Comparison of ENCODE assay signal across 10 cellular contexts in genomic region chr17:77571562-77571981, GRCh38.
DNase-seq lines count a peak whose midpoint lies in the region; ATAC-seq, FAIRE-seq and TF ChIP-seq lines count a peak whose summit lies in the region.
"Had no signal": no experiment of that assay in that cellular context is flagged by ENCODE, and none has a peak within 500 bp of the region (broad histone marks: within the 10 kb centered on the region; RNA-seq: fewer than 3 reads in every experiment).

No MANE protein-coding gene starts in this region.

- H3K36me3 ChIP-seq in upper lobe of right lung, result no peaks in the 10 kb centered on the region

- H3K4me3 Mint-ChIP-seq in activated T-cell treated with anti-CD3 and anti-CD28 coated beads, Interleukin-2, amount 50 U/mL, for 24 hours, result peak overlapping the region; percentile 5

- no peak for TF ChIP-seq POLR2A in H54 (IDR thresholded peaks at IDR 0.05; ENCODE audit: low read depth, low read length)

- no peak for ATAC-seq in upper lobe of right lung
- ATAC-seq in HG02981 (IDR thresholded peaks at IDR 0.05; ENCODE audit: unreplicated experiment), result no peak
- no peak for ATAC-seq in HG03378 (IDR thresholded peaks at IDR 0.05; ENCODE audit: unreplicated experiment)

- H3K4me1 Mint-ChIP-seq in activated T-cell treated with anti-CD3 and anti-CD28 coated beads, Interleukin-2, amount 50 U/mL, for 24 hours (ENCODE audit: low read depth), result peaks cover 9% of the 10 kb centered on the region

- H3K4me1 ChIP-seq in upper lobe of right lung, result peaks cover 5% of the 10 kb centered on the region

- H3K27ac Mint-ChIP-seq in activated T-cell treated with anti-CD3 and anti-CD28 coated beads, Interleukin-2, amount 50 U/mL, for 24 hours, result no peak overlapping the region
- H3K27ac Mint-ChIP-seq: IgD-negative memory B cell had no signal

- H3K27me3 Mint-ChIP-seq in activated T-cell treated with anti-CD3 and anti-CD28 coated beads, Interleukin-2, amount 50 U/mL, for 24 hours, result peaks cover 31% of the 10 kb centered on the region

- peaks cover 17% of the 10 kb centered on the region for H3K27me3 ChIP-seq in upper lobe of right lung

- H3K27ac ChIP-seq in angular gyrus (ENCODE audit: low read depth, low read length) (peak overlapping the region; percentile 83), upper lobe of right lung (no peak overlapping the region)

- H3K36me3 Mint-ChIP-seq in activated T-cell treated with anti-CD3 and anti-CD28 coated beads, Interleukin-2, amount 50 U/mL, for 24 hours (ENCODE audit: low read depth), result no peaks in the 10 kb centered on the region
- H3K36me3 Mint-ChIP-seq: IgD-negative memory B cell had no signal

- no peak for TF ChIP-seq CTCF in upper lobe of right lung (IDR thresholded peaks at IDR 0.05)

- H3K4me3 ChIP-seq in upper lobe of right lung, result no peak overlapping the region

- H3K9me3 ChIP-seq in upper lobe of right lung, result no peaks in the 10 kb centered on the region

- H3K9me3 Mint-ChIP-seq in activated T-cell treated with anti-CD3 and anti-CD28 coated beads, Interleukin-2, amount 50 U/mL, for 24 hours, result no peaks in the 10 kb centered on the region

- DNase-seq in activated T-cell treated with anti-CD3 and anti-CD28 coated beads, Interleukin-2, amount 50 U/mL, for 24 hours, result no peak
- no peak for DNase-seq in activated T-cell treated with anti-CD3 and anti-CD28 coated beads, Interleukin-2, amount 50 U/mL, for 1 hour
- DNase-seq in left kidney (ENCODE audit: low read depth, low spot score), result peak; percentile 52
- peak; percentile 40 for DNase-seq in upper lobe of right lung
- DNase-seq in H54 (ENCODE audit: insufficient read length, low spot score), result no peak
- DNase-seq: DND-41 had no signal

- intact Hi-C loops in upper lobe of right lung (cut with DNase I), result no loop called here

- FAIRE-seq in H54 (lab: Jason Lieb, UNC), result no peak

Comparison
In these comparisons a context has a peak if more than half of its experiments do, and no peak if none do; other contexts are left out.
1. DNase-seq: peak in left kidney (single experiment) and upper lobe of right lung (single experiment); none in activated T-cell treated with anti-CD3 and anti-CD28 coated beads, Interleukin-2, amount 50 U/mL, for 24 hours (single experiment), activated T-cell treated with anti-CD3 and anti-CD28 coated beads, Interleukin-2, amount 50 U/mL, for 1 hour (single experiment) and H54 (single experiment).